Comparison of ENCODE assay signal across 8 cellular contexts in genomic region chr2:46569061-46569560, GRCh38. TPM values are rescaled to one million over a fixed set of nuclear protein-coding genes. Genes with fewer than 3 reads are reported as not detected.
DNase-seq lines count a peak whose midpoint lies in the region; ATAC-seq and TF ChIP-seq lines count a peak whose summit lies in the region.

No MANE protein-coding gene starts in this region.

- H3K27ac Mint-ChIP-seq in activated naive CD8-positive, alpha-beta T cell treated with anti-CD3 and anti-CD28 coated beads for 36 hours = peak overlapping the region; percentile 68

- no peak overlapping the region for H3K4me3 Mint-ChIP-seq in activated naive CD8-positive, alpha-beta T cell treated with anti-CD3 and anti-CD28 coated beads for 36 hours

- H3K4me3 ChIP-seq in mucosa of descending colon = no peak overlapping the region
- H3K4me3 ChIP-seq in effector memory CD4-positive, alpha-beta T cell (ENCODE audit: insufficient read depth, low read depth, low read length, poor library complexity, severe bottlenecking) = no peak overlapping the region

- no peaks in the 10 kb centered on the region for H3K27me3 Mint-ChIP-seq in activated naive CD8-positive, alpha-beta T cell treated with anti-CD3 and anti-CD28 coated beads for 36 hours

- H3K27ac ChIP-seq in effector memory CD4-positive, alpha-beta T cell (ENCODE audit: insufficient read depth, low read length, poor library complexity, severe bottlenecking) = no peak overlapping the region

- H3K4me1 Mint-ChIP-seq in activated naive CD8-positive, alpha-beta T cell treated with anti-CD3 and anti-CD28 coated beads for 36 hours = peaks cover 19% of the 10 kb centered on the region

- no peaks in the 10 kb centered on the region for H3K36me3 Mint-ChIP-seq in activated naive CD8-positive, alpha-beta T cell treated with anti-CD3 and anti-CD28 coated beads for 36 hours

- no peaks in the 10 kb centered on the region for H3K9me3 Mint-ChIP-seq in activated naive CD8-positive, alpha-beta T cell treated with anti-CD3 and anti-CD28 coated beads for 36 hours

- DNase-seq in activated naive CD8-positive, alpha-beta T cell treated with anti-CD3 and anti-CD28 coated beads for 36 hours = no peak
- DNase-seq in mucosa of descending colon = peak in 1 of 3 donors; percentile 39
- DNase-seq in effector memory CD4-positive, alpha-beta T cell = no peak
- no peak for DNase-seq in occipital lobe (lab: John Stamatoyannopoulos, UW)
- DNase-seq in stimulated activated CD4-positive, alpha-beta T cell treated with anti-CD3 and anti-CD28 coated beads, Interleukin-2, amount 100 ng/mL, for 48 hours = no peak
- DNase-seq in NCI-H1694 treated with DMSO at 0.1 percent for 48 hours (lab: John Stamatoyannopoulos, UW) = no peak

- no peaks in the 10 kb centered on the region for H3K27me3 ChIP-seq in effector memory CD4-positive, alpha-beta T cell (replicated peaks; ENCODE audit: control insufficient read depth, insufficient read depth, low read length, poor library complexity, severe bottlenecking)

- no peak for TF ChIP-seq CTCF in mucosa of descending colon (IDR thresholded peaks at IDR 0.05)

- intact Hi-C loops in mucosa of descending colon (cut with DNase I, micrococcal nuclease) = no loop called here

- ATAC-seq in GM19043 (IDR thresholded peaks at IDR 0.05; ENCODE audit: low read depth, unreplicated experiment) (peak; percentile 80), HG03103 (IDR thresholded peaks at IDR 0.05; ENCODE audit: low read depth, unreplicated experiment) (peak; percentile 87), mucosa of descending colon (peak; percentile 72)

- H3K36me3 ChIP-seq in mucosa of descending colon (ENCODE audit: low read depth) = no peaks in the 10 kb centered on the region
- H3K36me3 ChIP-seq in effector memory CD4-positive, alpha-beta T cell (ENCODE audit: control insufficient read depth, insufficient read depth, low read length) = no peaks in the 10 kb centered on the region

- no peaks in the 10 kb centered on the region for H3K9me3 ChIP-seq in mucosa of descending colon
- H3K9me3 ChIP-seq in effector memory CD4-positive, alpha-beta T cell (ENCODE audit: control insufficient read depth, low read length) = no peaks in the 10 kb centered on the region

- H3K4me1 ChIP-seq in mucosa of descending colon (ENCODE audit: low read depth) = no peaks in the 10 kb centered on the region
- no peaks in the 10 kb centered on the region for H3K4me1 ChIP-seq in effector memory CD4-positive, alpha-beta T cell (ENCODE audit: control insufficient read depth, insufficient read depth, low read length, poor library complexity, severe bottlenecking)

RNA-seq across cellular contexts. Expression of gene ATP6V1E2, which starts 26.7 kb away (rescaled TPM):
- total RNA-seq in activated naive CD8-positive, alpha-beta T cell treated with anti-CD3 and anti-CD28 coated beads for 36 hours = 1 to 10 TPM; 5.7 to 8.3 TPM
- total RNA-seq in mucosa of descending colon (1 to 10 TPM; 1.4 to 6.4 (median 3.7) TPM), occipital lobe (6.4 TPM)

RNA-seq across cellular contexts. Expression of gene RHOQ, which starts 26.8 kb away (rescaled TPM):
- 10 to 100 TPM; 15.0 to 15.7 TPM for total RNA-seq in activated naive CD8-positive, alpha-beta T cell treated with anti-CD3 and anti-CD28 coated beads for 36 hours
- total RNA-seq in mucosa of descending colon (100 to 1,000 TPM in 1 of 3 donors, 10 to 100 TPM in 1, 1 to 10 TPM in 1; 9.6 to 103 (median 26.8) TPM), occipital lobe (20.4 TPM)

RNA-seq across cellular contexts. Expression of gene PIGF, which starts 47.7 kb away (rescaled TPM):
- 10 to 100 TPM; 20.9 TPM for total RNA-seq in activated naive CD8-positive, alpha-beta T cell treated with anti-CD3 and anti-CD28 coated beads for 36 hours
- total RNA-seq in mucosa of descending colon (10 to 100 TPM; 17.3 to 29.7 (median 27.6) TPM), occipital lobe (28.9 TPM)

RNA-seq across cellular contexts. Expression of gene CRIPT, which starts 47.9 kb away (rescaled TPM):
- 1 to 10 TPM; 7.7 to 8.1 TPM for total RNA-seq in activated naive CD8-positive, alpha-beta T cell treated with anti-CD3 and anti-CD28 coated beads for 36 hours
- total RNA-seq in mucosa of descending colon (10 to 100 TPM; 12.6 to 17.8 (median 16.1) TPM), occipital lobe (49.9 TPM)
